1 cellular context compared by ENCODE assay signal in the genomic region with DNA sequence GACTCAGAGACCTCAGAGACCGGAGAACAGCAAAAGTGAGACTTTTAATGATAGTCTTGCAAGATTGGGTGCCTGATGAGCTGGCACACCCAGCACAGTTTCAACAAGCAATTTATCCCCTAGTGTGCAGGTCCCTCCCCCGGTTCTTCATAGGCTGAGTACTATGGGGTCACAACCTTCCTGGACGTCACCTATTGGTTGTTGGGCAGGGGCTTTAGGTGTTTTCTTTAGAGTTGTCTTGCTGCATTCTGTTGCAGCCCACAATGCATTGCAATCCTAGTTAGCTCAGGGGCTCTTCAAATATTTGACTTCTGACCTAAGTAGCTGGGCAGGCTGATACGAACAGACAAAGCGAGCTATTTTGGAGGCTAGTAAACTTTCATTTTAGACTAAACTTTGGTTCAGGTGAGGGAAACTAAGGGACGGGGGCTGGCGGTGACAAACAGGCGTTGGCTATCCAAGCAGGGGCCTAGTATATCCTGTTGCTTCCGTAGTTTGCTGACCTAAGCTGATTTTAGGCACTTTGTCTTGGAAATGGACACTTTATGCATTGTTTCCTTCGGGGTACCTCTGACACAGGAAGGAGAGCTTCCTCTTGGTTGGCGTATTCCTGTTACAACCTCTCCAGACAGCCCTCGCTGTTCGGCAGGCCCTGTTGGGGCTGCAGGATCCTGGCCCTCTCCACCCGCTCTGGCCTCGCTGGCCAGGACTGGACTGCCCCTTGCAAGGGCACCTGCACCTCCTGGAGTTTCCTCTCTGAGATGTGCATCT.
TF ChIP-seq lines count a peak whose summit lies in the region.

No MANE protein-coding gene starts in this region.

TF ChIP-seq in HepG2, 621 proteins besides CTCF, POLR2A, EP300 and RAD21 (continued from another document and continues in another):
- TF ChIP-seq, protein P1, sequence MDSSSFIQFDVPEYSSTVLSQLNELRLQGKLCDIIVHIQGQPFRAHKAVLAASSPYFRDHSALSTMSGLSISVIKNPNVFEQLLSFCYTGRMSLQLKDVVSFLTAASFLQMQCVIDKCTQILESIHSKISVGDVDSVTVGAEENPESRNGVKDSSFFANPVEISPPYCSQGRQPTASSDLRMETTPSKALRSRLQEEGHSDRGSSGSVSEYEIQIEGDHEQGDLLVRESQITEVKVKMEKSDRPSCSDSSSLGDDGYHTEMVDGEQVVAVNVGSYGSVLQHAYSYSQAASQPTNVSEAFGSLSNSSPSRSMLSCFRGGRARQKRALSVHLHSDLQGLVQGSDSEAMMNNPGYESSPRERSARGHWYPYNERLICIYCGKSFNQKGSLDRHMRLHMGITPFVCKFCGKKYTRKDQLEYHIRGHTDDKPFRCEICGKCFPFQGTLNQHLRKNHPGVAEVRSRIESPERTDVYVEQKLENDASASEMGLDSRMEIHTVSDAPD (CRISPR knock-in tag; IDR thresholded peaks at IDR 0.05): 0 out of 2 replicates have a peak, but pooled peaks have one; percentile 47
- no peak for TF ChIP-seq KDM5B (CRISPR knock-in tag; IDR thresholded peaks at IDR 0.05; ENCODE audit: borderline replicate concordance)
- TF ChIP-seq CREM (IDR thresholded peaks at IDR 0.05): peak; percentile 66; the same call in 1 of the 2 replicates
- TF ChIP-seq CREM (CRISPR knock-in tag; IDR thresholded peaks at IDR 0.05): no peak
- peak; percentile 67; the same call in 1 of the 2 replicates for TF ChIP-seq SMYD3 (CRISPR knock-in tag; IDR thresholded peaks at IDR 0.05)
- no peak for TF ChIP-seq FOXP1 (IDR thresholded peaks at IDR 0.05)
- peak; percentile 29; the same call in 1 of the 2 replicates for TF ChIP-seq FOXP1 (CRISPR knock-in tag; IDR thresholded peaks at IDR 0.05)
- TF ChIP-seq, protein P2, sequence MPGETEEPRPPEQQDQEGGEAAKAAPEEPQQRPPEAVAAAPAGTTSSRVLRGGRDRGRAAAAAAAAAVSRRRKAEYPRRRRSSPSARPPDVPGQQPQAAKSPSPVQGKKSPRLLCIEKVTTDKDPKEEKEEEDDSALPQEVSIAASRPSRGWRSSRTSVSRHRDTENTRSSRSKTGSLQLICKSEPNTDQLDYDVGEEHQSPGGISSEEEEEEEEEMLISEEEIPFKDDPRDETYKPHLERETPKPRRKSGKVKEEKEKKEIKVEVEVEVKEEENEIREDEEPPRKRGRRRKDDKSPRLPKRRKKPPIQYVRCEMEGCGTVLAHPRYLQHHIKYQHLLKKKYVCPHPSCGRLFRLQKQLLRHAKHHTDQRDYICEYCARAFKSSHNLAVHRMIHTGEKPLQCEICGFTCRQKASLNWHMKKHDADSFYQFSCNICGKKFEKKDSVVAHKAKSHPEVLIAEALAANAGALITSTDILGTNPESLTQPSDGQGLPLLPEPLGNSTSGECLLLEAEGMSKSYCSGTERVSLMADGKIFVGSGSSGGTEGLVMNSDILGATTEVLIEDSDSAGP (CRISPR knock-in tag; IDR thresholded peaks at IDR 0.05; ENCODE audit: borderline replicate concordance): no peak
- TF ChIP-seq JDP2 (CRISPR knock-in tag; IDR thresholded peaks at IDR 0.05; ENCODE audit: borderline replicate concordance): no peak
- TF ChIP-seq MTA3 (CRISPR knock-in tag; IDR thresholded peaks at IDR 0.05): no peak
- no peak for TF ChIP-seq ESRRA (CRISPR knock-in tag; IDR thresholded peaks at IDR 0.05; ENCODE audit: low read depth)
- TF ChIP-seq FLYWCH1 (CRISPR knock-in tag; IDR thresholded peaks at IDR 0.05): no peak
- TF ChIP-seq, protein P3, sequence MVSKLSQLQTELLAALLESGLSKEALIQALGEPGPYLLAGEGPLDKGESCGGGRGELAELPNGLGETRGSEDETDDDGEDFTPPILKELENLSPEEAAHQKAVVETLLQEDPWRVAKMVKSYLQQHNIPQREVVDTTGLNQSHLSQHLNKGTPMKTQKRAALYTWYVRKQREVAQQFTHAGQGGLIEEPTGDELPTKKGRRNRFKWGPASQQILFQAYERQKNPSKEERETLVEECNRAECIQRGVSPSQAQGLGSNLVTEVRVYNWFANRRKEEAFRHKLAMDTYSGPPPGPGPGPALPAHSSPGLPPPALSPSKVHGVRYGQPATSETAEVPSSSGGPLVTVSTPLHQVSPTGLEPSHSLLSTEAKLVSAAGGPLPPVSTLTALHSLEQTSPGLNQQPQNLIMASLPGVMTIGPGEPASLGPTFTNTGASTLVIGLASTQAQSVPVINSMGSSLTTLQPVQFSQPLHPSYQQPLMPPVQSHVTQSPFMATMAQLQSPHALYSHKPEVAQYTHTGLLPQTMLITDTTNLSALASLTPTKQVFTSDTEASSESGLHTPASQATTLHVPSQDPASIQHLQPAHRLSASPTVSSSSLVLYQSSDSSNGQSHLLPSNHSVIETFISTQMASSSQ (IDR thresholded peaks at IDR 0.05; ENCODE audit: low read depth): no peak
- TF ChIP-seq, protein P3 (CRISPR knock-in tag; IDR thresholded peaks at IDR 0.05; ENCODE audit: borderline replicate concordance): no peak
- TF ChIP-seq, protein P4, sequence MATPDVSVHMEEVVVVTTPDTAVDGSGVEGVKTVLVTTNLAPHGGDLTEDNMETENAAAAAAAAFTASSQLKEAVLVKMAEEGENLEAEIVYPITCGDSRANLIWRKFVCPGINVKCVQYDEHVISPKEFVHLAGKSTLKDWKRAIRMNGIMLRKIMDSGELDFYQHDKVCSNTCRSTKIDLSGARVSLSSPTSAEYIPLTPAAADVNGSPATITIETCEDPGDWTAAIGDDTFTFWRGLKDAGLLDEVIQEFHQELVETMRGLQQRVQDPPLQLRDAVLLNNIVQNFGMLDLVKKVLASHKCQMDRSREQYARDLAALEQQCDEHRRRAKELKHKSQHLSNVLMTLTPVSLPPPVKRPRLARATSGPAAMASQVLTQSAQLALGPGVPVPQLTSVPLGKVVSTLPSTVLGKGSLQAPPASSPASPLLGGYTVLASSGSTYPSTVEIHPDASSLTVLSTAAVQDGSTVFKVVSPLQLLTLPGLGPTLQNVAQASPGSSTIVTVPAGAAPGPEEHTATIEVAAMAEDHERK (CRISPR knock-in tag; IDR thresholded peaks at IDR 0.05; ENCODE audit: low read depth): no peak
- TF ChIP-seq ZNF670 (CRISPR knock-in tag; IDR thresholded peaks at IDR 0.05; ENCODE audit: borderline replicate concordance): no peak
- no peak for TF ChIP-seq TRIM24 (CRISPR knock-in tag; IDR thresholded peaks at IDR 0.05)
- no peak for TF ChIP-seq ZNF251 (CRISPR knock-in tag; IDR thresholded peaks at IDR 0.05)
- TF ChIP-seq ZBTB8A (CRISPR knock-in tag; IDR thresholded peaks at IDR 0.05; ENCODE audit: borderline replicate concordance, low read depth): no peak
- TF ChIP-seq ZNF230 (CRISPR knock-in tag; IDR thresholded peaks at IDR 0.05): no peak
- no peak for TF ChIP-seq ZNF33A (CRISPR knock-in tag; IDR thresholded peaks at IDR 0.05; ENCODE audit: borderline replicate concordance)
- peak; percentile 92 for TF ChIP-seq ZNF501 (CRISPR knock-in tag; IDR thresholded peaks at IDR 0.05)
- TF ChIP-seq, protein P5, sequence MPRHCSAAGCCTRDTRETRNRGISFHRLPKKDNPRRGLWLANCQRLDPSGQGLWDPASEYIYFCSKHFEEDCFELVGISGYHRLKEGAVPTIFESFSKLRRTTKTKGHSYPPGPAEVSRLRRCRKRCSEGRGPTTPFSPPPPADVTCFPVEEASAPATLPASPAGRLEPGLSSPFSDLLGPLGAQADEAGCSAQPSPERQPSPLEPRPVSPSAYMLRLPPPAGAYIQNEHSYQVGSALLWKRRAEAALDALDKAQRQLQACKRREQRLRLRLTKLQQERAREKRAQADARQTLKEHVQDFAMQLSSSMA (CRISPR knock-in tag; IDR thresholded peaks at IDR 0.05): no peak
- no peak; the same call in 1 of the 2 replicates for TF ChIP-seq ZNF556 (CRISPR knock-in tag; IDR thresholded peaks at IDR 0.05; ENCODE audit: borderline replicate concordance)
- TF ChIP-seq PHF21A (CRISPR knock-in tag; IDR thresholded peaks at IDR 0.05): peak; percentile 74; the same call in 1 of the 2 replicates
- TF ChIP-seq, protein P6, sequence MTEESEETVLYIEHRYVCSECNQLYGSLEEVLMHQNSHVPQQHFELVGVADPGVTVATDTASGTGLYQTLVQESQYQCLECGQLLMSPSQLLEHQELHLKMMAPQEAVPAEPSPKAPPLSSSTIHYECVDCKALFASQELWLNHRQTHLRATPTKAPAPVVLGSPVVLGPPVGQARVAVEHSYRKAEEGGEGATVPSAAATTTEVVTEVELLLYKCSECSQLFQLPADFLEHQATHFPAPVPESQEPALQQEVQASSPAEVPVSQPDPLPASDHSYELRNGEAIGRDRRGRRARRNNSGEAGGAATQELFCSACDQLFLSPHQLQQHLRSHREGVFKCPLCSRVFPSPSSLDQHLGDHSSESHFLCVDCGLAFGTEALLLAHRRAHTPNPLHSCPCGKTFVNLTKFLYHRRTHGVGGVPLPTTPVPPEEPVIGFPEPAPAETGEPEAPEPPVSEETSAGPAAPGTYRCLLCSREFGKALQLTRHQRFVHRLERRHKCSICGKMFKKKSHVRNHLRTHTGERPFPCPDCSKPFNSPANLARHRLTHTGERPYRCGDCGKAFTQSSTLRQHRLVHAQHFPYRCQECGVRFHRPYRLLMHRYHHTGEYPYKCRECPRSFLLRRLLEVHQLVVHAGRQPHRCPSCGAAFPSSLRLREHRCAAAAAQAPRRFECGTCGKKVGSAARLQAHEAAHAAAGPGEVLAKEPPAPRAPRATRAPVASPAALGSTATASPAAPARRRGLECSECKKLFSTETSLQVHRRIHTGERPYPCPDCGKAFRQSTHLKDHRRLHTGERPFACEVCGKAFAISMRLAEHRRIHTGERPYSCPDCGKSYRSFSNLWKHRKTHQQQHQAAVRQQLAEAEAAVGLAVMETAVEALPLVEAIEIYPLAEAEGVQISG (CRISPR knock-in tag; IDR thresholded peaks at IDR 0.05): peak; percentile 71
- no peak for TF ChIP-seq RORA (CRISPR knock-in tag; IDR thresholded peaks at IDR 0.05)
- TF ChIP-seq HOXA9 (CRISPR knock-in tag; IDR thresholded peaks at IDR 0.05; ENCODE audit: borderline replicate concordance): no peak
- TF ChIP-seq SSRP1 (CRISPR knock-in tag; IDR thresholded peaks at IDR 0.05): peak; percentile 63; the same call in 1 of the 2 replicates
- TF ChIP-seq, protein P7, sequence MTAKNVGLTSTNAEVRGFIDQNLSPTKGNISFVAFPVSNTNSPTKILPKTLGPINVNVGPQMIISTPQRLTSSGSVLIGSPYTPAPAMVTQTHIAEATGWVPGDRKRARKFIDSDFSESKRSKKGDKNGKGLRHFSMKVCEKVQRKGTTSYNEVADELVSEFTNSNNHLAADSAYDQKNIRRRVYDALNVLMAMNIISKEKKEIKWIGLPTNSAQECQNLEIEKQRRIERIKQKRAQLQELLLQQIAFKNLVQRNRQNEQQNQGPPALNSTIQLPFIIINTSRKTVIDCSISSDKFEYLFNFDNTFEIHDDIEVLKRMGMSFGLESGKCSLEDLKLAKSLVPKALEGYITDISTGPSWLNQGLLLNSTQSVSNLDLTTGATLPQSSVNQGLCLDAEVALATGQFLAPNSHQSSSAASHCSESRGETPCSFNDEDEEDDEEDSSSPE (CRISPR knock-in tag; IDR thresholded peaks at IDR 0.05): 0 out of 2 replicates have a peak, but pooled peaks have one; percentile 21
- no peak for TF ChIP-seq NFE2L1 (CRISPR knock-in tag; IDR thresholded peaks at IDR 0.05; ENCODE audit: borderline replicate concordance)
- TF ChIP-seq, protein P8, sequence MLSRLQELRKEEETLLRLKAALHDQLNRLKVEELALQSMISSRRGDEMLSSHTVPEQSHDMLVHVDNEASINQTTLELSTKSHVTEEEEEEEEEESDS (CRISPR knock-in tag; IDR thresholded peaks at IDR 0.05; ENCODE audit: borderline replicate concordance): no peak
- TF ChIP-seq SNRNP70 (IDR thresholded peaks at IDR 0.05; ENCODE audit: low read depth, low read length): no peak
- TF ChIP-seq KAT2B (IDR thresholded peaks at IDR 0.05; ENCODE audit: borderline replicate concordance, low read depth, low read length): no peak
- 0 out of 2 replicates have a peak, but pooled peaks have one; percentile 48 for TF ChIP-seq ZSCAN31 (CRISPR knock-in tag; IDR thresholded peaks at IDR 0.05; ENCODE audit: low read depth)
- TF ChIP-seq ZKSCAN8 (CRISPR knock-in tag; IDR thresholded peaks at IDR 0.05; ENCODE audit: borderline replicate concordance): 0 out of 2 replicates have a peak, but pooled peaks have one; percentile 54
- TF ChIP-seq, protein P9, sequence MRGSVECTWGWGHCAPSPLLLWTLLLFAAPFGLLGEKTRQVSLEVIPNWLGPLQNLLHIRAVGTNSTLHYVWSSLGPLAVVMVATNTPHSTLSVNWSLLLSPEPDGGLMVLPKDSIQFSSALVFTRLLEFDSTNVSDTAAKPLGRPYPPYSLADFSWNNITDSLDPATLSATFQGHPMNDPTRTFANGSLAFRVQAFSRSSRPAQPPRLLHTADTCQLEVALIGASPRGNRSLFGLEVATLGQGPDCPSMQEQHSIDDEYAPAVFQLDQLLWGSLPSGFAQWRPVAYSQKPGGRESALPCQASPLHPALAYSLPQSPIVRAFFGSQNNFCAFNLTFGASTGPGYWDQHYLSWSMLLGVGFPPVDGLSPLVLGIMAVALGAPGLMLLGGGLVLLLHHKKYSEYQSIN (CRISPR knock-in tag; IDR thresholded peaks at IDR 0.05; ENCODE audit: borderline replicate concordance): no peak
- TF ChIP-seq ZNF207 (IDR thresholded peaks at IDR 0.05; ENCODE audit: borderline replicate concordance): no peak
- no peak for TF ChIP-seq ZKSCAN5 (CRISPR knock-in tag; IDR thresholded peaks at IDR 0.05)
- no peak for TF ChIP-seq CENPT (CRISPR knock-in tag; IDR thresholded peaks at IDR 0.05; ENCODE audit: low read depth)
- TF ChIP-seq JARID2 (CRISPR knock-in tag; IDR thresholded peaks at IDR 0.05; ENCODE audit: insufficient replicate concordance): no peak
- no peak for TF ChIP-seq CAMTA2 (CRISPR knock-in tag; IDR thresholded peaks at IDR 0.05; ENCODE audit: borderline replicate concordance)
- TF ChIP-seq ZNF235 (CRISPR knock-in tag; IDR thresholded peaks at IDR 0.05; ENCODE audit: borderline replicate concordance): no peak
- TF ChIP-seq, protein P10, sequence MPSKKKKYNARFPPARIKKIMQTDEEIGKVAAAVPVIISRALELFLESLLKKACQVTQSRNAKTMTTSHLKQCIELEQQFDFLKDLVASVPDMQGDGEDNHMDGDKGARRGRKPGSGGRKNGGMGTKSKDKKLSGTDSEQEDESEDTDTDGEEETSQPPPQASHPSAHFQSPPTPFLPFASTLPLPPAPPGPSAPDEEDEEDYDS (CRISPR knock-in tag; IDR thresholded peaks at IDR 0.05): peak; percentile 98
- no peak for TF ChIP-seq ZNF883 (CRISPR knock-in tag; IDR thresholded peaks at IDR 0.05; ENCODE audit: not compliant biosample characterization)
- TF ChIP-seq ZNF562 (CRISPR knock-in tag; IDR thresholded peaks at IDR 0.05; ENCODE audit: borderline replicate concordance): no peak
- no peak; the same call in 1 of the 2 replicates for TF ChIP-seq ZNF124 (CRISPR knock-in tag; IDR thresholded peaks at IDR 0.05)
- no peak for TF ChIP-seq HMGA1 (CRISPR knock-in tag; conservative IDR thresholded peaks at IDR 0.05)
